25 cellular contexts compared by ENCODE assay signal in the genomic region with DNA sequence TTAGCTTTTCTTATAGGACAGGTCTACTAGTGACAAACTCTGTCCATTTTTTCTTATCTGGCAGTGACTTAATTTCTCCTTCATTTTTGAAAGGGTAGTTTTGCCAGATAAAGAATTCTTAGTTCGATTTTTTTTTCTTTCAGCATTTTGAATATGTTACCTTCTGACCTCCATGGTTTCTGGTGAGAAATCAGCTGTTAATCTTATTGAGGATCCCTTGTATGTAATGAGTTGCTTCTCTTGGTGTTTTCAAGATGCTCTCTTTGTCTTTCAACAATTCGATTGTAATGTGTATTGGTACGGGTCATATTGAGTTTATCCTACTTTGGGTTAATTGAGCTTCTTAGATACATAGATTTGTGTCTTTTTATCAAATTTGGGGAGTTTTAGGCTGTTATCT. TPM values are rescaled to one million over a fixed set of nuclear protein-coding genes. Genes with fewer than 3 reads are reported as not detected.
"Had no signal": no experiment of that assay in that cellular context is flagged by ENCODE, and none has a peak within 500 bp of the region (broad histone marks: within the 10 kb centered on the region; RNA-seq: fewer than 3 reads in every experiment).

No MANE protein-coding gene starts in this region.

- H3K4me1 ChIP-seq: breast epithelium, SJSA1 had no signal

- DNase-seq: activated CD4-positive, alpha-beta T cell treated with anti-CD3 and anti-CD28 coated beads for 4 hours; activated effector memory CD4-positive, alpha-beta T cell treated with Interleukin-2 at 50 U/mL for 16 hours; activated naive CD4-positive, alpha-beta T cell treated with Interleukin-2 at 50 U/mL for 16 hours; activated T-cell treated with anti-CD3 and anti-CD28 coated beads, Interleukin-2, amount 50 U/mL, for 24 hours; aorta; caudate nucleus; Karpas-422; MM.1S; NCI-H1105; NCI-H1436 treated with DMSO at 0.1 percent for 48 hours; NCI-H187; NCI-H2081; NCI-H446; NCI-H524; SHP77; SW 1271; T-helper 17 cell had no signal

- H3K27me3 ChIP-seq: breast epithelium, SJSA1 had no signal

- ATAC-seq: activated CD4-positive, CD25-positive, alpha-beta regulatory T cell treated with anti-CD3 and anti-CD28 coated beads, Interleukin-2, amount 50 U/mL, for 24 hours; activated CD8-positive, alpha-beta memory T cell treated with anti-CD3 and anti-CD28 coated beads, Interleukin-2, amount 10 ng/mL, durations not matched to agents 7 days and 5 days; activated naive CD4-positive, alpha-beta T cell treated with anti-CD3 and anti-CD28 coated beads, Interleukin-2, amount 50 U/mL, for 72 hours; SK-N-SH treated with all-trans-retinoic acid at 6 μM for 48 hours; T-helper 17 cell had no signal

- H3K9me3 Mint-ChIP-seq: activated naive CD4-positive, alpha-beta T cell treated with anti-CD3 and anti-CD28 coated beads, Interleukin-2, amount 50 U/mL, for 72 hours; activated T-cell treated with anti-CD3 and anti-CD28 coated beads, Interleukin-2, amount 50 U/mL, for 24 hours had no signal

- H3K36me3 ChIP-seq: breast epithelium had no signal

- H3K27ac Mint-ChIP-seq: activated CD8-positive, alpha-beta memory T cell treated with anti-CD3 and anti-CD28 coated beads, Interleukin-2, amount 10 ng/mL, durations not matched to agents 7 days and 5 days; activated naive CD4-positive, alpha-beta T cell treated with anti-CD3 and anti-CD28 coated beads, Interleukin-2, amount 50 U/mL, for 72 hours; activated T-cell treated with anti-CD3 and anti-CD28 coated beads, Interleukin-2, amount 50 U/mL, for 24 hours; activated T-helper 1 cell treated with anti-CD3 and anti-CD28 coated beads, Interleukin-12 subunit alpha, Interleukin-12 subunit beta, Interleukin-2, Interleukin-4 antibody, amounts not matched to agents 30 ng/mL and 10 ng/mL and 1 ng/mL, durations not matched to agents 14 hours and 24 hours and 36 hours had no signal

- H3K4me3 ChIP-seq: breast epithelium, SJSA1 had no signal

- H3K27me3 Mint-ChIP-seq: activated CD8-positive, alpha-beta memory T cell treated with anti-CD3 and anti-CD28 coated beads, Interleukin-2, amount 10 ng/mL, durations not matched to agents 7 days and 5 days; activated T-cell treated with anti-CD3 and anti-CD28 coated beads, Interleukin-2, amount 50 U/mL, for 24 hours; T-helper 17 cell had no signal

- H3K4me3 Mint-ChIP-seq: activated CD8-positive, alpha-beta memory T cell treated with anti-CD3 and anti-CD28 coated beads, Interleukin-2, amount 10 ng/mL, durations not matched to agents 7 days and 5 days; activated T-cell treated with anti-CD3 and anti-CD28 coated beads, Interleukin-2, amount 50 U/mL, for 24 hours; activated T-helper 1 cell treated with anti-CD3 and anti-CD28 coated beads, Interleukin-12 subunit alpha, Interleukin-12 subunit beta, Interleukin-2, Interleukin-4 antibody, amounts not matched to agents 30 ng/mL and 10 ng/mL and 1 ng/mL, durations not matched to agents 14 hours and 24 hours and 36 hours; T-helper 17 cell had no signal

- H3K27ac ChIP-seq: breast epithelium, SJSA1, VCaP had no signal

- H3K9me3 ChIP-seq: breast epithelium, SJSA1 had no signal

RNA-seq across cellular contexts. Expression of a gene that starts 28.9 kb away (rescaled TPM):
- total RNA-seq: aorta, SJSA1, T-helper 17 cell had no signal

RNA-seq across cellular contexts. Expression of a gene that starts 35.5 kb away (rescaled TPM):
- total RNA-seq: SJSA1 had no signal
